Comparison of ENCODE assay signal across 34 cellular contexts in the genomic region with DNA sequence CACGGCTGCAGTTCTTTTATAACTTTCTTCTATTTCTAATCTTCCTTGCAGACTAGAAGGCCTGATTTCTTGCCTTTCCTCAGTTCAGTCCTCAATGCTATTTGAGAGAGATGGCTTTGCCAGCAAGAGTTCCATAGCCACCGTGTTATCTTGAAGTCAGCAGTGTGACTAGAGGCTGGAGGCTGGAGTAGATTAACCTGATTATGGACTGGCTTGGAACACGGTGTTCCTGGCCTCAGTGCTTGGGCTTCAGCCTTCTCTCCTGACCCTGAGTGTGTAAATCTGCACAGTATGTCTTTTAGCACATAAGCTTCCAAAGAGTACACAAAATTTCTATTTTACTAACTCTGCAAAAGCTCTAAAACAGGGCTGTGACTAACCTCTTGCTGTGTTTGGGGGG.
"Had no signal": no experiment of that assay in that cellular context is flagged by ENCODE, and none has a peak within 500 bp of the region (broad histone marks: within the 10 kb centered on the region; RNA-seq: fewer than 3 reads in every experiment).

No MANE protein-coding gene starts in this region.

- H3K27ac Mint-ChIP-seq: activated CD4-positive, alpha-beta memory T cell treated with anti-CD3 and anti-CD28 coated beads for 36 hours; activated CD4-positive, alpha-beta T cell treated with anti-CD3 and anti-CD28 coated beads for 36 hours; activated CD4-positive, alpha-beta T cell treated with anti-CD3 and anti-CD28 coated beads, Interleukin-2, amount 10 ng/mL, durations not matched to agents 24 days and 14 days; activated CD8-positive, alpha-beta memory T cell treated with anti-CD3 and anti-CD28 coated beads, Interleukin-2, amount 10 ng/mL, durations not matched to agents 7 days and 5 days; activated CD8-positive, alpha-beta T cell treated with anti-CD3 and anti-CD28 coated beads, Interleukin-2, amount 10 ng/mL, durations not matched to agents 7 days and 5 days; activated naive CD4-positive, alpha-beta T cell treated with anti-CD3 and anti-CD28 coated beads, Interleukin-2, amount 10 ng/mL, durations not matched to agents 7 days and 5 days; activated naive CD4-positive, alpha-beta T cell treated with anti-CD3 and anti-CD28 coated beads, Interleukin-2, amount 50 U/mL, for 72 hours; activated naive CD8-positive, alpha-beta T cell treated with anti-CD3 and anti-CD28 coated beads, Interleukin-2, amount 10 ng/mL, durations not matched to agents 7 days and 5 days; activated T-helper 1 cell treated with anti-CD3 and anti-CD28 coated beads, Interleukin-12 subunit alpha, Interleukin-12 subunit beta, Interleukin-2, Interleukin-4 antibody, amounts not matched to agents 30 ng/mL and 10 ng/mL and 1 ng/mL, durations not matched to agents 14 hours and 24 hours and 36 hours; brain; effector memory CD8-positive, alpha-beta T cell; T-helper 17 cell; T-helper 2 cell treated with Interferon-gamma antibody and Interleukin-4, amounts not matched to agents 5 μg/mL and 100 μg/mL, for 36 hours had no signal

- H3K36me3 ChIP-seq: ascending aorta, breast epithelium, cardiac muscle cell, esophagus muscularis mucosa, gastrocnemius medialis, heart left ventricle had no signal

- H3K9me3 Mint-ChIP-seq: activated CD4-positive, alpha-beta memory T cell treated with anti-CD3 and anti-CD28 coated beads for 36 hours; activated CD4-positive, alpha-beta T cell treated with anti-CD3 and anti-CD28 coated beads, Interleukin-2, amount 10 ng/mL, durations not matched to agents 24 days and 14 days; activated naive CD4-positive, alpha-beta T cell treated with anti-CD3 and anti-CD28 coated beads, Interleukin-2, amount 10 ng/mL, durations not matched to agents 7 days and 5 days; activated naive CD4-positive, alpha-beta T cell treated with anti-CD3 and anti-CD28 coated beads, Interleukin-2, amount 50 U/mL, for 72 hours; activated naive CD8-positive, alpha-beta T cell treated with anti-CD3 and anti-CD28 coated beads, Interleukin-2, amount 10 ng/mL, durations not matched to agents 7 days and 5 days; activated T-helper 1 cell treated with anti-CD3 and anti-CD28 coated beads, Interleukin-12 subunit alpha, Interleukin-12 subunit beta, Interleukin-2, Interleukin-4 antibody, amounts not matched to agents 30 ng/mL and 10 ng/mL and 1 ng/mL, durations not matched to agents 14 hours and 24 hours and 36 hours; brain; effector memory CD8-positive, alpha-beta T cell; T-helper 2 cell treated with Interferon-gamma antibody and Interleukin-4, amounts not matched to agents 5 μg/mL and 100 μg/mL, for 36 hours had no signal

- H3K27me3 Mint-ChIP-seq: activated CD4-positive, alpha-beta T cell treated with anti-CD3 and anti-CD28 coated beads for 36 hours; brain had no signal

- ATAC-seq: activated CD4-positive, alpha-beta T cell treated with anti-CD3 and anti-CD28 coated beads for 36 hours; activated CD8-positive, alpha-beta memory T cell treated with anti-CD3 and anti-CD28 coated beads, Interleukin-2, amount 10 ng/mL, durations not matched to agents 7 days and 5 days; activated CD8-positive, alpha-beta T cell treated with anti-CD3 and anti-CD28 coated beads, Interleukin-2, amount 10 ng/mL, durations not matched to agents 7 days and 5 days; activated naive CD4-positive, alpha-beta T cell treated with anti-CD3 and anti-CD28 coated beads, Interleukin-2, amount 50 U/mL, for 72 hours; effector memory CD8-positive, alpha-beta T cell; foreskin keratinocyte; gastrocnemius medialis; heart left ventricle; T-helper 17 cell had no signal

- DNase-seq: activated CD4-positive, alpha-beta memory T cell treated with anti-CD3 and anti-CD28 coated beads for 36 hours; activated CD4-positive, alpha-beta T cell treated with anti-CD3 and anti-CD28 coated beads for 36 hours; activated CD4-positive, alpha-beta T cell treated with anti-CD3 and anti-CD28 coated beads, Interleukin-2, amount 10 ng/mL, durations not matched to agents 24 days and 14 days; activated CD4-positive, CD25-positive, alpha-beta regulatory T cell; activated CD4-positive, CD25-positive, alpha-beta regulatory T cell treated with anti-CD3 and anti-CD28 coated beads, Interleukin-2, amount 50 U/mL, for 72 hours; activated CD8-positive, alpha-beta memory T cell treated with anti-CD3 and anti-CD28 coated beads, Interleukin-2, amount 10 ng/mL, durations not matched to agents 7 days and 5 days; activated CD8-positive, alpha-beta memory T cell treated with anti-CD3 and anti-CD28 coated beads, Interleukin-2, amount 50 U/mL, for 4 hours; activated CD8-positive, alpha-beta T cell treated with anti-CD3 and anti-CD28 coated beads, Interleukin-2, amount 10 ng/mL, durations not matched to agents 7 days and 5 days; activated gamma-delta T cell; activated naive CD4-positive, alpha-beta T cell; activated naive CD4-positive, alpha-beta T cell treated with anti-CD3 and anti-CD28 coated beads, Interleukin-2, amount 10 ng/mL, durations not matched to agents 7 days and 5 days; activated naive CD8-positive, alpha-beta T cell treated with anti-CD3 and anti-CD28 coated beads, Interleukin-2, amount 10 ng/mL, durations not matched to agents 7 days and 5 days; activated T-cell treated with anti-CD3 and anti-CD28 coated beads, Interleukin-2, amount 50 U/mL, for 1 hour; activated T-cell treated with anti-CD3 and anti-CD28 coated beads, Interleukin-2, amount 50 U/mL, for 48 hours; central memory CD4-positive, alpha-beta T cell; cerebellar nuclear complex; cortex of kidney; dermis blood vessel endothelial cell; effector CD4-positive, alpha-beta T cell; effector memory CD8-positive, alpha-beta T cell; foreskin keratinocyte; gastrocnemius medialis; heart left ventricle; T-helper 1 cell; T-helper 17 cell; T1000 had no signal

- H3K4me3 Mint-ChIP-seq: activated CD4-positive, alpha-beta memory T cell treated with anti-CD3 and anti-CD28 coated beads for 36 hours; activated CD4-positive, alpha-beta T cell treated with anti-CD3 and anti-CD28 coated beads for 36 hours; activated CD4-positive, alpha-beta T cell treated with anti-CD3 and anti-CD28 coated beads, Interleukin-2, amount 10 ng/mL, durations not matched to agents 24 days and 14 days; activated CD8-positive, alpha-beta memory T cell treated with anti-CD3 and anti-CD28 coated beads, Interleukin-2, amount 10 ng/mL, durations not matched to agents 7 days and 5 days; activated CD8-positive, alpha-beta T cell treated with anti-CD3 and anti-CD28 coated beads, Interleukin-2, amount 10 ng/mL, durations not matched to agents 7 days and 5 days; activated naive CD4-positive, alpha-beta T cell treated with anti-CD3 and anti-CD28 coated beads, Interleukin-2, amount 10 ng/mL, durations not matched to agents 7 days and 5 days; activated naive CD8-positive, alpha-beta T cell treated with anti-CD3 and anti-CD28 coated beads, Interleukin-2, amount 10 ng/mL, durations not matched to agents 7 days and 5 days; activated T-helper 1 cell treated with anti-CD3 and anti-CD28 coated beads, Interleukin-12 subunit alpha, Interleukin-12 subunit beta, Interleukin-2, Interleukin-4 antibody, amounts not matched to agents 30 ng/mL and 10 ng/mL and 1 ng/mL, durations not matched to agents 14 hours and 24 hours and 36 hours; brain; effector memory CD8-positive, alpha-beta T cell; T-helper 17 cell; T-helper 2 cell treated with Interferon-gamma antibody and Interleukin-4, amounts not matched to agents 5 μg/mL and 100 μg/mL, for 36 hours had no signal

- H3K4me3 ChIP-seq: ascending aorta, breast epithelium, cardiac muscle cell, esophagus muscularis mucosa, gastrocnemius medialis, heart left ventricle had no signal

- H3K4me1 Mint-ChIP-seq: activated CD4-positive, alpha-beta T cell treated with anti-CD3 and anti-CD28 coated beads for 36 hours; activated CD4-positive, alpha-beta T cell treated with anti-CD3 and anti-CD28 coated beads, Interleukin-2, amount 10 ng/mL, durations not matched to agents 24 days and 14 days; activated CD8-positive, alpha-beta memory T cell treated with anti-CD3 and anti-CD28 coated beads, Interleukin-2, amount 10 ng/mL, durations not matched to agents 7 days and 5 days; activated naive CD4-positive, alpha-beta T cell treated with anti-CD3 and anti-CD28 coated beads, Interleukin-2, amount 10 ng/mL, durations not matched to agents 7 days and 5 days; activated naive CD8-positive, alpha-beta T cell treated with anti-CD3 and anti-CD28 coated beads, Interleukin-2, amount 10 ng/mL, durations not matched to agents 7 days and 5 days; brain; T-helper 17 cell had no signal

- H3K4me1 ChIP-seq: ascending aorta, breast epithelium, esophagus muscularis mucosa, foreskin keratinocyte, gastrocnemius medialis, heart left ventricle had no signal

- H3K36me3 Mint-ChIP-seq: activated CD4-positive, alpha-beta memory T cell treated with anti-CD3 and anti-CD28 coated beads for 36 hours; activated CD8-positive, alpha-beta memory T cell treated with anti-CD3 and anti-CD28 coated beads, Interleukin-2, amount 10 ng/mL, durations not matched to agents 7 days and 5 days; activated naive CD4-positive, alpha-beta T cell treated with anti-CD3 and anti-CD28 coated beads, Interleukin-2, amount 10 ng/mL, durations not matched to agents 7 days and 5 days; activated naive CD4-positive, alpha-beta T cell treated with anti-CD3 and anti-CD28 coated beads, Interleukin-2, amount 50 U/mL, for 72 hours; activated naive CD8-positive, alpha-beta T cell treated with anti-CD3 and anti-CD28 coated beads, Interleukin-2, amount 10 ng/mL, durations not matched to agents 7 days and 5 days; brain had no signal

- H3K27me3 ChIP-seq: ascending aorta, breast epithelium, cardiac muscle cell, esophagus muscularis mucosa, foreskin keratinocyte, gastrocnemius medialis, heart left ventricle had no signal

- H3K9me3 ChIP-seq: ascending aorta, breast epithelium, esophagus muscularis mucosa, gastrocnemius medialis, heart left ventricle had no signal

- H3K27ac ChIP-seq: ascending aorta, breast epithelium, cardiac muscle cell, esophagus muscularis mucosa, foreskin keratinocyte, gastrocnemius medialis, heart left ventricle had no signal
